In the genomic region with DNA sequence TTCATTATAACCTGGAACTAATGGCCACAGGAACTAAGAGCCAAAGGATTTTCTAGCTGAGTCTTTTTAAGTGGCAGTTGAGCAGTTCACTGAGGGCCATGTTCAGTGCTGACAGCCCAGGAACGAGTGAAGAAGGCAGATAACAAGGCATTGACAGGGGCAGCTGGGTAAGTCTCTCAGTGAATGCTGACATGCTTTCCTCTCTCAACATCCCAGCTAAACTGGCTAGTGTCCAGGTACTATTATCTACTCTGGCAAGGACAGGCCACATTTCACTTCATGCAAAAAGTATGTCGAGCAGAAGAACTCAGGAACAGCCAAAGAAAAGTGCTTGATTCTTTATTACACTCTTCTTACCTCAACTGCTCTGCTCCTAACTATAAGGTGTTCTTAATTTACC, we compare ENCODE assay signal across 12 cellular contexts.
DNase-seq lines count a peak whose midpoint lies in the region; ATAC-seq and TF ChIP-seq lines count a peak whose summit lies in the region.
"Had no signal": no experiment of that assay in that cellular context is flagged by ENCODE, and none has a peak within 500 bp of the region (broad histone marks: within the 10 kb centered on the region; RNA-seq: fewer than 3 reads in every experiment).

No MANE protein-coding gene starts in this region.

- H3K4me1 Mint-ChIP-seq in osteocyte (ENCODE audit: unreplicated experiment): peaks cover 4% of the 10 kb centered on the region
- H3K4me1 Mint-ChIP-seq: activated naive CD8-positive, alpha-beta T cell treated with anti-CD3 and anti-CD28 coated beads for 36 hours; CD4-positive, CD25-positive, alpha-beta regulatory T cell; naive B cell had no signal

- H3K27ac Mint-ChIP-seq in osteocyte (ENCODE audit: unreplicated experiment): no peak overlapping the region
- H3K27ac Mint-ChIP-seq: activated naive CD8-positive, alpha-beta T cell treated with anti-CD3 and anti-CD28 coated beads for 36 hours; CD4-positive, CD25-positive, alpha-beta regulatory T cell; naive B cell had no signal

- H3K9me3 Mint-ChIP-seq in osteocyte (ENCODE audit: unreplicated experiment): no peaks in the 10 kb centered on the region
- H3K9me3 Mint-ChIP-seq: activated naive CD8-positive, alpha-beta T cell treated with anti-CD3 and anti-CD28 coated beads for 36 hours had no signal

- no peak for ATAC-seq in HG02852 (IDR thresholded peaks at IDR 0.05; ENCODE audit: unreplicated experiment)

- DNase-seq in EH (ENCODE audit: low read depth) (peak; percentile 84), NCI-H69 (lab: John Stamatoyannopoulos, UW) (peak; percentile 85), dermis blood vessel endothelial cell (peak; percentile 6), medulla oblongata (ENCODE audit: extremely low spot score) (peak; percentile 36), osteocyte (ENCODE audit: extremely low spot score, unreplicated experiment) (no peak), GM19240 (ENCODE audit: insufficient read length, low spot score) (no peak)
- no peak for DNase-seq in activated CD8-positive, alpha-beta memory T cell treated with anti-CD3 and anti-CD28 coated beads for 24 hours
- DNase-seq: activated naive CD8-positive, alpha-beta T cell treated with anti-CD3 and anti-CD28 coated beads for 36 hours; CD4-positive, CD25-positive, alpha-beta regulatory T cell; naive B cell; stimulated activated CD4-positive, alpha-beta T cell treated with anti-CD3 and anti-CD28 coated beads, Interleukin-15, amount 100 ng/mL, for 24 hours had no signal

- no peaks in the 10 kb centered on the region for H3K27me3 Mint-ChIP-seq in osteocyte (ENCODE audit: unreplicated experiment)
- H3K27me3 Mint-ChIP-seq: activated naive CD8-positive, alpha-beta T cell treated with anti-CD3 and anti-CD28 coated beads for 36 hours; CD4-positive, CD25-positive, alpha-beta regulatory T cell; naive B cell had no signal

- H3K4me3 Mint-ChIP-seq in osteocyte (ENCODE audit: unreplicated experiment): no peak overlapping the region
- H3K4me3 Mint-ChIP-seq: activated naive CD8-positive, alpha-beta T cell treated with anti-CD3 and anti-CD28 coated beads for 36 hours; CD4-positive, CD25-positive, alpha-beta regulatory T cell; naive B cell had no signal

- no peak for TF ChIP-seq CTCF in osteocyte (IDR thresholded peaks at IDR 0.05)

- H3K36me3 Mint-ChIP-seq in osteocyte (ENCODE audit: unreplicated experiment): no peaks in the 10 kb centered on the region
- H3K36me3 Mint-ChIP-seq: activated naive CD8-positive, alpha-beta T cell treated with anti-CD3 and anti-CD28 coated beads for 36 hours; CD4-positive, CD25-positive, alpha-beta regulatory T cell; naive B cell had no signal

Comparison
In these comparisons a context has a peak if more than half of its experiments do, and no peak if none do; other contexts are left out.
1. DNase-seq: peak in EH (single experiment), NCI-H69 (single experiment), dermis blood vessel endothelial cell (single experiment) and medulla oblongata (single experiment); none in osteocyte (single experiment), activated CD8-positive, alpha-beta memory T cell treated with anti-CD3 and anti-CD28 coated beads for 24 hours (single experiment) and GM19240 (single experiment).